1 cellular context compared by ENCODE assay signal in genomic region chr12:27982380-27982779, GRCh38.
TF ChIP-seq lines count a peak whose summit lies in the region.

No MANE protein-coding gene starts in this region.

TF ChIP-seq in WTC11, 78 proteins besides CTCF, POLR2A, EP300 and RAD21 (continued from another document):
- TF ChIP-seq CREB1 (CRISPR knock-in tag; IDR thresholded peaks at IDR 0.05): no peak
- no peak for TF ChIP-seq ZNF263 (CRISPR knock-in tag; IDR thresholded peaks at IDR 0.05; ENCODE audit: low read depth)
- TF ChIP-seq EMX1 (CRISPR knock-in tag; IDR thresholded peaks at IDR 0.05): no peak
- TF ChIP-seq ERG (CRISPR knock-in tag; IDR thresholded peaks at IDR 0.05): no peak
- TF ChIP-seq TEAD4 (CRISPR knock-in tag; IDR thresholded peaks at IDR 0.05): no peak
- no peak for TF ChIP-seq SP1 (CRISPR knock-in tag; conservative IDR thresholded peaks at IDR 0.05)
TF ChIP-seq in WTC11: peak in this region for 0.
